8 cellular contexts compared by ENCODE assay signal in genomic region chr17:2213291-2213960, GRCh38.
DNase-seq lines count a peak whose midpoint lies in the region; ATAC-seq and TF ChIP-seq lines count a peak whose summit lies in the region.

No MANE protein-coding gene starts in this region.

- peak overlapping the region; percentile 99 for H3K27ac Mint-ChIP-seq in T-helper 17 cell

- peaks cover 0 to 28% (median 0%) of the 10 kb centered on the region in 11 experiments; a peak in 7 of 22 replicates for H4K20me1 ChIP-seq in BLaER1 treated with 17β-estradiol and CSF1 and Interleukin-3, amounts not matched to agents 10 nM and 100 nM

- peak overlapping the region in 2 of 11 experiments; percentile 15 to 68; a peak in 2 of 22 replicates for H3K9ac ChIP-seq in BLaER1 treated with 17β-estradiol and CSF1 and Interleukin-3, amounts not matched to agents 10 nM and 100 nM

- H3K4me3 ChIP-seq in BLaER1 treated with 17β-estradiol and CSF1 and Interleukin-3, amounts not matched to agents 10 nM and 100 nM = no peak overlapping the region
- peak overlapping the region; percentile 32 to 38 for H3K4me3 ChIP-seq in foreskin fibroblast (ENCODE audit: low read depth in 1 of 2, low read length in 2 of 2)

- peaks cover 43 to 66% (median 60%) of the 10 kb centered on the region in 10 experiments for H3K4me1 ChIP-seq in BLaER1 treated with 17β-estradiol and CSF1 and Interleukin-3, amounts not matched to agents 10 nM and 100 nM

- no peak for ATAC-seq in T-helper 17 cell
- no peak for ATAC-seq in HG03460 (IDR thresholded peaks at IDR 0.05; ENCODE audit: unreplicated experiment)
- no peak for ATAC-seq in GM21576 (IDR thresholded peaks at IDR 0.05; ENCODE audit: unreplicated experiment)

- intact Hi-C loops in posterior cingulate gyrus (cut with DNase I) = loop anchor here (5.0 kb wide), 1 partner anchor 36 kb away; no protein-coding TSS in a partner anchor

- H3K27me3 Mint-ChIP-seq in T-helper 17 cell = no peaks in the 10 kb centered on the region

- H3K4me2 ChIP-seq in BLaER1 treated with 17β-estradiol and CSF1 and Interleukin-3, amounts not matched to agents 10 nM and 100 nM = peak overlapping the region; percentile 73 to 91 (median 83); a peak in 19 of 22 replicates

- no peak for TF ChIP-seq CTCF in foreskin fibroblast (IDR thresholded peaks at IDR 0.05; ENCODE audit: low read depth, low read length)

- no peak for DNase-seq in T-helper 17 cell
- peak in 1 of 2 donors; percentile 76 for DNase-seq in foreskin fibroblast
- peak; percentile 35 to 94 (median 56) for DNase-seq in posterior cingulate gyrus
- no peak for DNase-seq in stimulated activated CD4-positive, alpha-beta T cell treated with anti-CD3 and anti-CD28 coated beads, Interleukin-1b, Interleukin-23, amount 100 ng/mL, for 48 hours
- no peak for DNase-seq in NCI-H82 (lab: John Stamatoyannopoulos, UW)

- 0 out of 22 replicates have a peak, but pooled peaks cover 0 to 5% (median 0%) of the 10 kb centered on the region in 11 experiments for H3K9me3 ChIP-seq in BLaER1 treated with 17β-estradiol and CSF1 and Interleukin-3, amounts not matched to agents 10 nM and 100 nM (replicated peaks in 1 of 11)
- no peaks in the 10 kb centered on the region for H3K9me3 ChIP-seq in T-helper 17 cell (ENCODE audit: control insufficient read depth, low read length, poor library complexity, severe bottlenecking)

- H3K36me3 ChIP-seq in BLaER1 treated with 17β-estradiol and CSF1 and Interleukin-3, amounts not matched to agents 10 nM and 100 nM = peaks cover 21 to 50% (median 41%) of the 10 kb centered on the region in 11 experiments; a peak in 19 of 22 replicates

- H3K4me3 Mint-ChIP-seq in T-helper 17 cell = no peak overlapping the region

- peaks cover 45% of the 10 kb centered on the region for H3K4me1 Mint-ChIP-seq in T-helper 17 cell

- H3K36me3 Mint-ChIP-seq in T-helper 17 cell (ENCODE audit: low read depth) = peaks cover 5% of the 10 kb centered on the region

- no peaks in the 10 kb centered on the region for H3K27me3 ChIP-seq in BLaER1 treated with 17β-estradiol and CSF1 and Interleukin-3, amounts not matched to agents 10 nM and 100 nM

- peak overlapping the region in 4 of 11 experiments; percentile 68 to 83 (median 76); a peak in 4 of 22 replicates for H3K27ac ChIP-seq in BLaER1 treated with 17β-estradiol and CSF1 and Interleukin-3, amounts not matched to agents 10 nM and 100 nM

Comparison
In these comparisons a context has a peak if more than half of its experiments do, and no peak if none do; other contexts are left out.
1. H3K4me3 ChIP-seq: peak in foreskin fibroblast (2 of 2); none in BLaER1 treated with 17β-estradiol and CSF1 and Interleukin-3, amounts not matched to agents 10 nM and 100 nM (0 of 10).
2. DNase-seq: peak in posterior cingulate gyrus (10 of 10); none in T-helper 17 cell (0 of 3), stimulated activated CD4-positive, alpha-beta T cell treated with anti-CD3 and anti-CD28 coated beads, Interleukin-1b, Interleukin-23, amount 100 ng/mL, for 48 hours (single experiment) and NCI-H82 (single experiment).